20 cellular contexts compared by ENCODE assay signal in the genomic region with DNA sequence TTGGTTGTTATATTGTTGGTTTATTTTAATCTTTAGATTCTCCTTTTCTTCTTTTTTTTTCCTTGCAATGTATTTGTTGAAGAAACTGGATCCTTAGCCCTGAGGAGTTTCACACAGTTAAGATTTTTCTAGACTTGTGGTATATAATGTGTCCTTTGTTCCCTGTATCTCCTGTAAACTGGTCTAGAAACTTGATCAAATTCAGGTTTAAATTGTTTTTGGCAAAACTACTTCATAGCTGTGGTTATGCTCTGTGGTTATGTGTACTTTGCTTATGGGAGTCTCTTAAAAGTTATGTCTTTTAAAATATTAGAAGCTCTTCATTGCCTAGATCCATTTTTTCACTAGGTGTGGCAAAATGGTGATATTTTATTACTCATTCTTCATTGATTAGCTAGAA.
"Had no signal": no experiment of that assay in that cellular context is flagged by ENCODE, and none has a peak within 500 bp of the region (broad histone marks: within the 10 kb centered on the region; RNA-seq: fewer than 3 reads in every experiment).

No MANE protein-coding gene starts in this region.

- ATAC-seq: activated CD8-positive, alpha-beta T cell treated with anti-CD3 and anti-CD28 coated beads, Interleukin-2, amount 10 ng/mL, durations not matched to agents 7 days and 5 days; effector memory CD8-positive, alpha-beta T cell; left lung; mucosa of descending colon; natural killer cell treated with Interleukin-12 subunit alpha and Interleukin-12 subunit beta and Interleukin-15 and Interleukin-18, amount 100 ng/mL, for 72 hours; WTC11 had no signal

- H3K27me3 ChIP-seq: adrenal gland, left lung, tibial artery, uterus had no signal

- H3K27ac Mint-ChIP-seq: activated CD8-positive, alpha-beta T cell treated with anti-CD3 and anti-CD28 coated beads, Interleukin-2, amount 10 ng/mL, durations not matched to agents 7 days and 5 days; activated T-helper 1 cell treated with anti-CD3 and anti-CD28 coated beads, Interleukin-12 subunit alpha, Interleukin-12 subunit beta, Interleukin-2, Interleukin-4 antibody, amounts not matched to agents 30 ng/mL and 10 ng/mL and 1 ng/mL, durations not matched to agents 14 hours and 24 hours and 36 hours; brain; dendritic cell treated with granulocyte-macrophage colony-stimulating factor and Interleukin-4, amounts not matched to agents 40 ng/mL and 50 ng/mL, for 4 days; effector memory CD8-positive, alpha-beta T cell; memory B cell; natural killer cell treated with Interleukin-12 subunit alpha and Interleukin-12 subunit beta and Interleukin-15 and Interleukin-18, amount 100 ng/mL, for 72 hours; WTC11 had no signal

- H3K9me3 ChIP-seq: tibial artery, uterus had no signal

- FAIRE-seq: keratinocyte, TTC549 had no signal

- H3K4me3 ChIP-seq: adrenal gland, left lung, mucosa of descending colon, tibial artery, uterus had no signal

- H3K27me3 Mint-ChIP-seq: central memory CD8-positive, alpha-beta T cell; dendritic cell treated with granulocyte-macrophage colony-stimulating factor and Interleukin-4, amounts not matched to agents 40 ng/mL and 50 ng/mL, for 4 days; effector memory CD8-positive, alpha-beta T cell; memory B cell had no signal

- DNase-seq: activated CD4-positive, alpha-beta T cell treated with anti-CD3 and anti-CD28 coated beads for 4 hours; activated CD8-positive, alpha-beta memory T cell treated with anti-CD3 and anti-CD28 coated beads, Interleukin-2, amount 50 U/mL, for 48 hours; activated CD8-positive, alpha-beta T cell treated with anti-CD3 and anti-CD28 coated beads, Interleukin-2, amount 10 ng/mL, durations not matched to agents 7 days and 5 days; adrenal gland; effector memory CD8-positive, alpha-beta T cell; left lung; mucosa of descending colon; nucleus accumbens; stimulated activated CD4-positive, alpha-beta T cell treated with anti-CD3 and anti-CD28 coated beads, Interleukin-4, amount 100 ng/mL, for 1 hour; tibial artery; uterus had no signal

- H3K9me3 Mint-ChIP-seq: effector memory CD8-positive, alpha-beta T cell; natural killer cell treated with Interleukin-12 subunit alpha and Interleukin-12 subunit beta and Interleukin-15 and Interleukin-18, amount 100 ng/mL, for 72 hours had no signal

- H3K36me3 ChIP-seq: adrenal gland, left lung, tibial artery, uterus had no signal

- H3K4me3 Mint-ChIP-seq: activated CD8-positive, alpha-beta T cell treated with anti-CD3 and anti-CD28 coated beads, Interleukin-2, amount 10 ng/mL, durations not matched to agents 7 days and 5 days; activated T-helper 1 cell treated with anti-CD3 and anti-CD28 coated beads, Interleukin-12 subunit alpha, Interleukin-12 subunit beta, Interleukin-2, Interleukin-4 antibody, amounts not matched to agents 30 ng/mL and 10 ng/mL and 1 ng/mL, durations not matched to agents 14 hours and 24 hours and 36 hours; central memory CD8-positive, alpha-beta T cell; dendritic cell treated with granulocyte-macrophage colony-stimulating factor and Interleukin-4, amounts not matched to agents 40 ng/mL and 50 ng/mL, for 4 days; effector memory CD8-positive, alpha-beta T cell; memory B cell; natural killer cell treated with Interleukin-12 subunit alpha and Interleukin-12 subunit beta and Interleukin-15 and Interleukin-18, amount 100 ng/mL, for 72 hours; WTC11 had no signal

- H3K4me1 ChIP-seq: uterus had no signal

- H3K36me3 Mint-ChIP-seq: memory B cell had no signal

- H3K4me1 Mint-ChIP-seq: WTC11 had no signal

- H3K27ac ChIP-seq: adrenal gland, left lung, tibial artery, uterus had no signal
